12 cellular contexts compared by ENCODE assay signal in the genomic region with DNA sequence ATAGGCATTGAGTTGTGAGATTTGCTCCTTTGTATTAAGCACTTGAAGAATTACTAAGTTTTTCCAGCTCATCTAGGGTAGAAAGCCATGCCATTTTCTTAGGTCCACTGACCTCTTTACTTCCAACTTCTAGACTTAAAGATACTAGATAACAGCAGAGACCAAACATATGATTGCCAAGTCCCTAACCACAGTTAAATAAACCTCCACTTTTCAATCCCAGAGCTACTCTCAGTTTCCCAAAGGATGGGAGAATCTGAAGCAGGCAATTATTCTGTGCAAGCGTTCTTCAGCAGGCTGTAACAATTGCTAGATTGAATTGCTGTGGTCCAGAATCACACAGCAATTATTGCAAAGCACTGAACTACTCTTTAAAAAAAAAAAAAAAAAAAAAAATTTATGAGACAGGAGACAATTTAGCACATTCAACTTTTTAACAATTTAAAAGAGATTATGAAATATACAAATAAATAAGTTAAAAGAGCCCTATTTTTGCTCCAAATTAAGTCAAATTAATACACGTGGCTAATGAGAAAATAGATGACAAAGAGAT.
A peak's percentile ranks its signal among the peaks of the same experiment; 100 is the strongest.
DNase-seq lines count a peak whose midpoint lies in the region; ATAC-seq and TF ChIP-seq lines count a peak whose summit lies in the region.
"Had no signal": no experiment of that assay in that cellular context is flagged by ENCODE, and none has a peak within 500 bp of the region (broad histone marks: within the 10 kb centered on the region; RNA-seq: fewer than 3 reads in every experiment).

No MANE protein-coding gene starts in this region.

- POLR2A ChIA-PET in Panc1 (lab: Charles Lee), result interaction anchor here (0.6 to 0.7 kb wide), 4 partner anchors 10 to 664 kb away, joined by 3 to 18 read pairs (median 4); partner anchors contain the start of gene HMGN4
- POLR2A ChIA-PET in MCF 10A (lab: Yijun Ruan, JAX), result interaction anchor here (0.7 to 12.2 kb wide), 13 partner anchors 12 to 1112 kb away, joined by 3 to 621 read pairs (median 6); a partner anchor contains a TSS

- TF ChIP-seq POLR2A in suprapubic skin (IDR thresholded peaks at IDR 0.05), result no peak

- H3K27ac ChIP-seq in BLaER1 (peak overlapping the region; percentile 91), Panc1 (ENCODE audit: low read length) (peak overlapping the region; percentile 97), iPS-20b (ENCODE audit: low read length) (no peak overlapping the region), suprapubic skin (no peak overlapping the region)
- H3K27ac ChIP-seq: stomach had no signal

- no peaks in the 10 kb centered on the region for H3K27me3 Mint-ChIP-seq in MCF 10A (ENCODE audit: insufficient read depth, unreplicated experiment)

- no peak for TF ChIP-seq CTCF in Panc1 (IDR thresholded peaks at IDR 0.05)
- no peak for TF ChIP-seq CTCF in MCF 10A (IDR thresholded peaks at IDR 0.05; ENCODE audit: unreplicated experiment)
- TF ChIP-seq CTCF in suprapubic skin (IDR thresholded peaks at IDR 0.05), result no peak

- TF ChIP-seq EP300 in suprapubic skin (IDR thresholded peaks at IDR 0.05), result no peak

- peak overlapping the region; percentile 93 for H3K4me2 ChIP-seq in BLaER1

- no peaks in the 10 kb centered on the region for H3K36me3 Mint-ChIP-seq in MCF 10A (ENCODE audit: insufficient read depth, unreplicated experiment)

- H3K27ac Mint-ChIP-seq in MCF 10A (ENCODE audit: low read depth, unreplicated experiment), result no peak overlapping the region

- no peaks in the 10 kb centered on the region for H3K27me3 ChIP-seq in BLaER1
- no peaks in the 10 kb centered on the region for H3K27me3 ChIP-seq in Panc1 (ENCODE audit: control insufficient read depth, insufficient read depth, low read length)
- no peaks in the 10 kb centered on the region for H3K27me3 ChIP-seq in iPS-20b (ENCODE audit: insufficient read depth, low read length)
- no peaks in the 10 kb centered on the region for H3K27me3 ChIP-seq in suprapubic skin

- BruUV-seq in Panc1 (replicated peaks; lab: Mats Ljungman, UMichigan) (no TSS peak), MCF 10A (replicated peaks; lab: Mats Ljungman, UMichigan) (no TSS peak)

- CTCF ChIA-PET in Panc1 (lab: Charles Lee) (no interaction called here), MCF 10A (lab: Yijun Ruan, JAX) (interaction anchor here (0.7 to 1.3 kb wide), 3 partner anchors 16 to 1722 kb away, joined by 3 to 5 read pairs (median 4); no protein-coding TSS in a partner anchor)

- ATAC-seq in Panc1, result no peak
- no peak for ATAC-seq in HG02870 (IDR thresholded peaks at IDR 0.05; ENCODE audit: unreplicated experiment)

- no peaks in the 10 kb centered on the region for H3K4me1 Mint-ChIP-seq in MCF 10A (ENCODE audit: insufficient read depth, unreplicated experiment)

- H3K36me3 ChIP-seq in BLaER1 (0 out of 2 replicates have a peak, but pooled peaks cover 3% of the 10 kb centered on the region), Panc1 (ENCODE audit: control insufficient read depth, insufficient read depth, low read length) (no peaks in the 10 kb centered on the region; the same call in 1 of the 2 replicates), iPS-20b (ENCODE audit: insufficient read depth, low read depth, low read length) (peaks cover 10% of the 10 kb centered on the region; the same call in 1 of the 2 replicates), suprapubic skin (no peaks in the 10 kb centered on the region)

- 76% methylated on average over 2 of the region's 2 CpGs for WGBS in suprapubic skin

- in situ Hi-C loops in Panc1 (cut with HindIII; ENCODE audit: low pct_unique_long_range_greater_than_20kb, low sequenced_read_pairs), result no loop called here

- H3K9ac ChIP-seq in BLaER1 (peak overlapping the region; percentile 96), iPS-20b (ENCODE audit: low read depth, low read length) (peak overlapping the region; percentile 3; the same call in 1 of the 2 replicates)

- H3K9me3 ChIP-seq in BLaER1 (no peaks in the 10 kb centered on the region), Panc1 (ENCODE audit: control insufficient read depth, insufficient read depth, low read depth, low read length) (no peaks in the 10 kb centered on the region), iPS-20b (ENCODE audit: insufficient read depth, low read depth, low read length) (no peaks in the 10 kb centered on the region), suprapubic skin (no peaks in the 10 kb centered on the region)
- H3K9me3 ChIP-seq: stomach had no signal

- H3K4me3 ChIP-seq in BLaER1 (peak overlapping the region; percentile 77), GM08714 (ENCODE audit: low read length) (peak overlapping the region; percentile 99), Panc1 (ENCODE audit: low read depth in 2 of 2, low read length in 2 of 2) (peak overlapping the region; percentile 100), iPS-20b (ENCODE audit: low read length) (peak overlapping the region; percentile 29; the same call in 1 of the 2 replicates), suprapubic skin (no peak overlapping the region)

- H3K4me3 Mint-ChIP-seq in MCF 10A (ENCODE audit: unreplicated experiment), result no peak overlapping the region

- intact Hi-C loops in Panc1 (cut with micrococcal nuclease; ENCODE audit: unreplicated experiment), result no loop called here
- intact Hi-C loops in MCF 10A (cut with micrococcal nuclease), result no loop called here

- peaks cover 47% of the 10 kb centered on the region; the same call in 1 of the 2 replicates for H4K20me1 ChIP-seq in BLaER1

- H3K4me1 ChIP-seq in BLaER1 (peaks cover 50% of the 10 kb centered on the region), Panc1 (ENCODE audit: control insufficient read depth, insufficient read depth, low read length) (peaks cover 19% of the 10 kb centered on the region), iPS-20b (ENCODE audit: insufficient read depth, low read length) (peaks cover 4% of the 10 kb centered on the region; the same call in 1 of the 2 replicates), suprapubic skin (peaks cover 35% of the 10 kb centered on the region)

- DNase-seq in Panc1 (ENCODE audit: low read depth, low spot score), result no peak
- no peak for DNase-seq in MCF 10A (ENCODE audit: unreplicated experiment)
- DNase-seq in suprapubic skin (ENCODE audit: low spot score in 2 of 2), result no peak
- no peak for DNase-seq in NCI-H446 (lab: John Stamatoyannopoulos, UW)
- DNase-seq: activated CD8-positive, alpha-beta memory T cell treated with anti-CD3 and anti-CD28 coated beads for 24 hours; NCI-H1092; stimulated activated CD4-positive, alpha-beta T cell treated with anti-CD3 and anti-CD28 coated beads, Interleukin-1b, Interleukin-23, amount 100 ng/mL, for 48 hours; stomach had no signal

- H3K9me3 Mint-ChIP-seq in MCF 10A (ENCODE audit: unreplicated experiment), result no peaks in the 10 kb centered on the region

Comparison
In these comparisons a context has a peak if more than half of its experiments do, and no peak if none do; other contexts are left out.
1. H3K27ac ChIP-seq: peak in BLaER1 (single experiment) and Panc1 (single experiment); none in iPS-20b (single experiment) and suprapubic skin (single experiment).